Comparison of ENCODE assay signal across 1 cellular context in the genomic region with DNA sequence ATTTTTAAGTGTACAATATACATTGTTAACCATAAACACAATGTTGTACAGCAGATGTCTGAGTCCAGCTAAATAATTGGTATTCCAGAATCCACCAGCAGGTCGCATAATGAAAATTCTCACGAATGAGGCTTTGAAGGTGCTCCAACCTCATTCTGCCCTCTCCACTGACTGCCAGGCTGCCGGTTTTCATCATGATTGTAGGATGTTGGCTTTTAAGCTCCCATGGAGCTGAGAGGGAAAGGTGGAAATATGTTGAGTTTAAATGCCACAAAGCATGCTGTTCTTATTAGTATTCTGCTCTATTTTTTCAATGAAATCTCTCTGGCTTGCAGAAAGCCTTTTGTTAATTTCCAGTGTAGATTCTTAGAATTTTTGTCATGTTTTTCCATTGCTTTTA.
TF ChIP-seq lines count a peak whose summit lies in the region.

No MANE protein-coding gene starts in this region.

TF ChIP-seq in IMR-90, 13 proteins besides CTCF, POLR2A, EP300 and RAD21 (continued from another document):
- TF ChIP-seq CHD1 (IDR thresholded peaks at IDR 0.05; ENCODE audit: low read depth, low read length): no peak
- TF ChIP-seq MAFK (IDR thresholded peaks at IDR 0.05; ENCODE audit: low read depth, low read length): no peak
- TF ChIP-seq BHLHE40 (IDR thresholded peaks at IDR 0.05; ENCODE audit: low read depth, low read length): no peak
- TF ChIP-seq RFX5 (IDR thresholded peaks at IDR 0.05; ENCODE audit: low read depth, low read length): no peak
- no peak for TF ChIP-seq ELK1 (IDR thresholded peaks at IDR 0.05; ENCODE audit: borderline replicate concordance, low read depth, low read length)
- no peak for TF ChIP-seq RCOR1 (IDR thresholded peaks at IDR 0.05; ENCODE audit: insufficient replicate concordance, low read length)
- no peak for TF ChIP-seq NFE2L2 (IDR thresholded peaks at IDR 0.05; ENCODE audit: low read depth, low read length)
- TF ChIP-seq CEBPB (IDR thresholded peaks at IDR 0.05; ENCODE audit: low read depth, low read length): no peak
- TF ChIP-seq MAZ (IDR thresholded peaks at IDR 0.05; ENCODE audit: borderline replicate concordance, low read depth, low read length): no peak
